Comparison of ENCODE assay signal across 9 cellular contexts in genomic region chr2:62660582-62661262, GRCh38. TPM values are rescaled to one million over a fixed set of nuclear protein-coding genes. Genes with fewer than 3 reads are reported as not detected.
DNase-seq lines count a peak whose midpoint lies in the region; ATAC-seq, FAIRE-seq and TF ChIP-seq lines count a peak whose summit lies in the region.
"Had no signal": no experiment of that assay in that cellular context is flagged by ENCODE, and none has a peak within 500 bp of the region (broad histone marks: within the 10 kb centered on the region; RNA-seq: fewer than 3 reads in every experiment).

No MANE protein-coding gene starts in this region.

- no peaks in the 10 kb centered on the region for H4K20me1 ChIP-seq in IMR-90 (ENCODE audit: insufficient read depth, low read length)

- H3K36me3 ChIP-seq in IMR-90 (ENCODE audit: control insufficient read depth, insufficient read depth, low read length) (no peaks in the 10 kb centered on the region), esophagus (ENCODE audit: control insufficient read depth in 2 of 2, insufficient read depth in 2 of 2, low read length in 1 of 2) (no peaks in the 10 kb centered on the region), body of pancreas (replicated peaks in 1 of 2; ENCODE audit: insufficient read depth in 1 of 2, low read depth in 2 of 2) (no peaks in the 10 kb centered on the region), kidney (ENCODE audit: control insufficient read depth in 1 of 2, insufficient read depth in 2 of 2, low read length in 2 of 2) (no peaks in the 10 kb centered on the region)

- H3K4ac ChIP-seq in IMR-90 (ENCODE audit: low read depth, low read length) = peak overlapping the region; percentile 88

- H2BK15ac ChIP-seq in IMR-90 (ENCODE audit: low read depth, low read length) = peak overlapping the region; percentile 82; the same call in 1 of the 3 replicates

- in situ Hi-C loops in IMR-90 (cut with MboI; ENCODE audit: low sequenced_read_pairs) = no loop called here

- intact Hi-C loops in IMR-90 (cut with micrococcal nuclease) (loop anchor here (5.0 kb wide), 2 partner anchors 83 to 117 kb away; no protein-coding TSS in a partner anchor), body of pancreas (cut with DNase I) (no loop called here), kidney (cut with DNase I) (no loop called here)

- no peaks in the 10 kb centered on the region for H3K27me3 ChIP-seq in IMR-90 (ENCODE audit: control insufficient read depth, insufficient read depth, low read length)
- no peaks in the 10 kb centered on the region for H3K27me3 ChIP-seq in esophagus (ENCODE audit: control insufficient read depth in 1 of 2, insufficient read depth in 2 of 2, low read length in 2 of 2)
- no peaks in the 10 kb centered on the region for H3K27me3 ChIP-seq in body of pancreas

- no peak for TF ChIP-seq RAD21 in IMR-90 (IDR thresholded peaks at IDR 0.05; ENCODE audit: low read length)

- peak overlapping the region; percentile 92 for H2BK120ac ChIP-seq in IMR-90 (ENCODE audit: low read depth, low read length)

- no CpG with 5 or more reads among the region's 2 CpGs for WGBS in IMR-90 (ENCODE audit: extremely low coverage in 2 of 2, insufficient read length in 1 of 2), 2 experiments
- 51 to 74% methylated on average over 2 of the region's 2 CpGs for WGBS in esophagus, 2 donors
- WGBS in body of pancreas, 2 donors = 88 to 92% methylated on average over 2 of the region's 2 CpGs

- peak overlapping the region; percentile 96 for H4K5ac ChIP-seq in IMR-90 (ENCODE audit: low read depth, low read length)

- dilution Hi-C loops in IMR-90 (cut with HindIII; ENCODE audit: low sequenced_read_pairs, unreplicated experiment) = no loop called here

- peak overlapping the region; percentile 49; the same call in 1 of the 2 replicates for H3K27ac ChIP-seq in IMR-90 (ENCODE audit: insufficient read depth, low read length)
- H3K27ac ChIP-seq in esophagus (ENCODE audit: low read depth in 2 of 2, low read length in 1 of 2) = peak overlapping the region; percentile 35 to 55
- no peak overlapping the region for H3K27ac ChIP-seq in body of pancreas
- H3K27ac ChIP-seq in kidney (ENCODE audit: low read depth in 2 of 2, low read length in 2 of 2) = no peak overlapping the region

- H3K4me1 ChIP-seq in IMR-90 (ENCODE audit: control insufficient read depth, insufficient read depth, low read length) = peaks cover 16% of the 10 kb centered on the region
- peaks cover 0 to 9% of the 10 kb centered on the region in 2 donors for H3K4me1 ChIP-seq in esophagus (ENCODE audit: control insufficient read depth in 2 of 2, insufficient read depth in 2 of 2, low read length in 1 of 2)
- H3K4me1 ChIP-seq in body of pancreas = no peaks in the 10 kb centered on the region
- H3K4me1 ChIP-seq in kidney (ENCODE audit: control insufficient read depth in 1 of 2, insufficient read depth in 1 of 2, low read depth in 1 of 2, low read length in 2 of 2) = no peaks in the 10 kb centered on the region

- H2BK20ac ChIP-seq in IMR-90 (ENCODE audit: low read depth, low read length) = peak overlapping the region; percentile 94

- H2AK9ac ChIP-seq in IMR-90 (replicated peaks; ENCODE audit: low read depth, low read length, poor library complexity) = no peak overlapping the region

- H3K23ac ChIP-seq in IMR-90 (ENCODE audit: low read depth, low read length) = peak overlapping the region; percentile 53; the same call in 1 of the 2 replicates

- H2BK5ac ChIP-seq in IMR-90 (ENCODE audit: low read depth, low read length, poor library complexity, severe bottlenecking) = peak overlapping the region; percentile 81

- ATAC-seq in GM18498 (IDR thresholded peaks at IDR 0.05; ENCODE audit: unreplicated experiment) (peak; percentile 19), IMR-90 (ENCODE audit: low read depth) (peak; percentile 27), body of pancreas (no peak)

- no peak overlapping the region for H3K56ac ChIP-seq in IMR-90 (ENCODE audit: extremely low read depth, insufficient read depth, low read length)

- peak overlapping the region in 1 of 2 experiments; percentile 94; a peak in 2 of 4 replicates for H4K8ac ChIP-seq in IMR-90 (ENCODE audit: low read depth in 2 of 2, low read length in 2 of 2)

- no peak overlapping the region for H2AFZ ChIP-seq in IMR-90 (replicated peaks; ENCODE audit: low read length, poor library complexity)

- POLR2A ChIA-PET in IMR-90 (lab: Charles Lee; ENCODE audit: unreplicated experiment) = no interaction called here

- BruUV-seq in IMR-90 (replicated peaks; lab: Mats Ljungman, UMichigan) = no TSS peak

- no peak for TF ChIP-seq POLR2A in IMR-90 (IDR thresholded peaks at IDR 0.05; ENCODE audit: low read depth, low read length)
- TF ChIP-seq POLR2A in body of pancreas (IDR thresholded peaks at IDR 0.05) = no peak

- DNase-seq in IMR-90 (peak; percentile 89), retinal pigment epithelial cell (ENCODE audit: low read depth) (peak; percentile 76), body of pancreas (no peak), SIG-M5 (lab: John Stamatoyannopoulos, UW) (no peak), kidney (no peak)
- DNase-seq in activated effector memory CD4-positive, alpha-beta T cell treated with Interleukin-2 at 50 U/mL for 16 hours = no peak
- DNase-seq: activated T-cell treated with anti-CD3 and anti-CD28 coated beads, Interleukin-2, amount 50 U/mL, for 1 hour had no signal

- H3K4me3 ChIP-seq in IMR-90 (ENCODE audit: insufficient read depth, low read depth, low read length) (no peak overlapping the region), esophagus (ENCODE audit: low read depth in 1 of 2, low read length in 2 of 2) (no peak overlapping the region), retinal pigment epithelial cell (ENCODE audit: low read length) (no peak overlapping the region), body of pancreas (no peak overlapping the region), kidney (ENCODE audit: low read length in 2 of 2) (no peak overlapping the region)

- FAIRE-seq in kidney (lab: Jason Lieb, UNC) = no peak

- no peak overlapping the region for H3K9ac ChIP-seq in IMR-90 (ENCODE audit: low read depth, low read length)
- H3K9ac ChIP-seq in kidney (ENCODE audit: low read length in 2 of 2) = no peak overlapping the region

- H3K14ac ChIP-seq in IMR-90 (replicated peaks; ENCODE audit: low read depth, low read length) = peak overlapping the region; percentile 85

- H3K18ac ChIP-seq in IMR-90 (ENCODE audit: low read depth, low read length) = peak overlapping the region; percentile 93

- peaks cover 7% of the 10 kb centered on the region for H3K9me1 ChIP-seq in IMR-90 (ENCODE audit: insufficient read depth, low read length)

- CTCF ChIA-PET in IMR-90 (lab: Yijun Ruan, JAX) = interaction anchor here (0.6 kb wide), 1 partner anchor 406 kb away, joined by 3 read pairs; no protein-coding TSS in a partner anchor

- TF ChIP-seq CTCF in IMR-90 (conservative IDR thresholded peaks at IDR 0.05; ENCODE audit: low read depth, low read length) = no peak
- no peak for TF ChIP-seq CTCF in retinal pigment epithelial cell (conservative IDR thresholded peaks at IDR 0.05; ENCODE audit: low read depth, low read length)
- no peak for TF ChIP-seq CTCF in body of pancreas (IDR thresholded peaks at IDR 0.05)
- TF ChIP-seq CTCF in kidney (IDR thresholded peaks at IDR 0.05; ENCODE audit: borderline replicate concordance, extremely low read depth, insufficient read depth) = no peak

- H4K91ac ChIP-seq in IMR-90 (ENCODE audit: insufficient read depth, low read depth, low read length) = peak overlapping the region; percentile 87

- H3K9me3 ChIP-seq in IMR-90 (ENCODE audit: control insufficient read depth, insufficient read depth, low read length) = no peaks in the 10 kb centered on the region
- H3K9me3 ChIP-seq in esophagus (ENCODE audit: control insufficient read depth in 2 of 2, insufficient read depth in 1 of 2, low read depth in 1 of 2, low read length in 1 of 2) = no peaks in the 10 kb centered on the region
- no peaks in the 10 kb centered on the region for H3K9me3 ChIP-seq in body of pancreas
- no peaks in the 10 kb centered on the region for H3K9me3 ChIP-seq in kidney (ENCODE audit: control insufficient read depth in 1 of 2, low read length in 2 of 2)

- H2AK5ac ChIP-seq in IMR-90 (ENCODE audit: low read depth, low read length) = peak overlapping the region; percentile 96; the same call in 1 of the 2 replicates

- no peaks in the 10 kb centered on the region for H3K79me1 ChIP-seq in IMR-90 (ENCODE audit: low read depth in 1 of 2, low read length in 2 of 2)

- H3K4me2 ChIP-seq in IMR-90 (ENCODE audit: low read depth, low read length) = peak overlapping the region; percentile 41; the same call in 1 of the 2 replicates

TF ChIP-seq in IMR-90, 13 proteins besides CTCF, POLR2A, EP300 and RAD21:
- TF ChIP-seq SMC3 (IDR thresholded peaks at IDR 0.05; ENCODE audit: low read depth, low read length) (no peak), NFE2L2 (IDR thresholded peaks at IDR 0.05; ENCODE audit: low read depth, low read length) (no peak), CEBPB (IDR thresholded peaks at IDR 0.05; ENCODE audit: low read depth, low read length) (peak; percentile 86)

RNA-seq across cellular contexts. Expression of gene EHBP1, which starts 44.8 kb away (rescaled TPM):
- 44.4 and 55.0 TPM in 2 replicates for total RNA-seq in IMR-90 (2012; rRNA removed)
- 28.3 and 28.5 TPM in 2 replicates for polyA plus RNA-seq in IMR-90 (2012; rRNA removed)
- polyA plus RNA-seq in IMR-90 (2012; cell fraction: cytosol; rRNA removed) = 8.3 and 11.9 TPM in 2 replicates
- 10.9 and 45.6 TPM in 2 replicates for polyA plus RNA-seq in IMR-90 (2012; cell fraction: nucleus; rRNA removed; ENCODE audit: low replicate concordance)
- polyA plus RNA-seq in esophagus = 10 to 100 TPM; 14.1 to 28.9 TPM
- 10 to 100 TPM; 43.6 to 45.8 TPM for total RNA-seq in body of pancreas
- total RNA-seq in kidney = 42.7 TPM
- polyA plus RNA-seq in kidney (ENCODE audit: insufficient read depth, low read depth, low replicate concordance) = 12.5 TPM

Comparison
In these comparisons a context has a peak if more than half of its experiments do, and no peak if none do; other contexts are left out.
1. DNase-seq: peak in IMR-90 (single experiment) and retinal pigment epithelial cell (single experiment); none in body of pancreas (0 of 4), SIG-M5 (single experiment), kidney (single experiment) and activated effector memory CD4-positive, alpha-beta T cell treated with Interleukin-2 at 50 U/mL for 16 hours (single experiment).
2. H3K27ac ChIP-seq: peak in IMR-90 (single experiment) and esophagus (2 of 2); none in body of pancreas (0 of 4) and kidney (0 of 2).